Comparison of ENCODE assay signal across 30 cellular contexts in genomic region chr20:17694767-17695166, GRCh38. TPM values are rescaled to one million over a fixed set of nuclear protein-coding genes. Genes with fewer than 3 reads are reported as not detected.
"Had no signal": no experiment of that assay in that cellular context is flagged by ENCODE, and none has a peak within 500 bp of the region (broad histone marks: within the 10 kb centered on the region; RNA-seq: fewer than 3 reads in every experiment).

No MANE protein-coding gene starts in this region.

- H3K27me3 ChIP-seq: breast epithelium, cardiac muscle cell, esophagus muscularis mucosa, gastroesophageal sphincter had no signal

- ATAC-seq: activated T-cell treated with anti-CD3 and anti-CD28 coated beads, Interleukin-2, amount 50 U/mL, for 72 hours; effector memory CD8-positive, alpha-beta T cell; gastroesophageal sphincter; WTC11 had no signal

- H3K4me1 ChIP-seq: breast epithelium, foreskin keratinocyte had no signal

- H3K27ac ChIP-seq: cardiac muscle cell, coronary artery, dorsolateral prefrontal cortex, esophagus muscularis mucosa, foreskin keratinocyte, gastroesophageal sphincter, VCaP had no signal

- H3K4me3 ChIP-seq: breast epithelium, cardiac muscle cell, coronary artery, dorsolateral prefrontal cortex, esophagus muscularis mucosa, gastroesophageal sphincter had no signal

- H3K9me3 ChIP-seq: breast epithelium, esophagus muscularis mucosa had no signal

- H3K36me3 ChIP-seq: breast epithelium, cardiac muscle cell, esophagus muscularis mucosa, gastroesophageal sphincter had no signal

- DNase-seq: activated CD4-positive, alpha-beta memory T cell treated with anti-CD3 and anti-CD28 coated beads, Interleukin-2, amount 10 ng/mL, durations not matched to agents 7 days and 5 days; activated CD4-positive, alpha-beta T cell treated with anti-CD3 and anti-CD28 coated beads for 1 hour; activated CD4-positive, alpha-beta T cell treated with anti-CD3 and anti-CD28 coated beads for 4 hours; activated CD4-positive, alpha-beta T cell treated with anti-CD3 and anti-CD28 coated beads, Interleukin-2, amount 10 ng/mL, durations not matched to agents 7 days and 5 days; activated CD4-positive, alpha-beta T cell treated with anti-CD3 and anti-CD28 coated beads, Interleukin-2, amount 50 U/mL, for 4 hours; activated CD8-positive, alpha-beta memory T cell treated with anti-CD3 and anti-CD28 coated beads, Interleukin-2, amount 50 U/mL, for 48 hours; activated gamma-delta T cell treated with Interleukin-2 at 50 U/mL for 16 hours; activated naive CD4-positive, alpha-beta T cell treated with anti-CD3 and anti-CD28 coated beads, Interleukin-2, amount 50 U/mL, for 16 hours; activated naive CD4-positive, alpha-beta T cell treated with Interleukin-2 at 50 U/mL for 16 hours; activated T-cell treated with anti-CD3 and anti-CD28 coated beads for 4 hours; activated T-cell treated with anti-CD3 and anti-CD28 coated beads, Interleukin-2, amount 50 U/mL, for 24 hours; activated T-cell treated with anti-CD3 and anti-CD28 coated beads, Interleukin-2, amount 50 U/mL, for 72 hours; amniotic stem cell; aorta; central memory CD4-positive, alpha-beta T cell; cerebellar nuclear complex; dorsolateral prefrontal cortex; effector memory CD8-positive, alpha-beta T cell; erythroblast; foreskin keratinocyte; T-helper 2 cell had no signal

RNA-seq across cellular contexts. Expression of gene BANF2, which starts 5.0 kb away (rescaled TPM):
- total RNA-seq: activated CD4-positive, alpha-beta memory T cell treated with anti-CD3 and anti-CD28 coated beads, Interleukin-2, amount 10 ng/mL, durations not matched to agents 7 days and 5 days; activated CD4-positive, alpha-beta T cell treated with anti-CD3 and anti-CD28 coated beads, Interleukin-2, amount 10 ng/mL, durations not matched to agents 7 days and 5 days; activated T-cell treated with anti-CD3 and anti-CD28 coated beads, Interleukin-2, amount 50 U/mL, for 72 hours; aorta; breast epithelium; cardiac muscle cell; dorsolateral prefrontal cortex; esophagus muscularis mucosa; foreskin keratinocyte; gastroesophageal sphincter; glomerular endothelial cell; T-helper 1 cell treated with Interleukin-12 subunit alpha and Interleukin-12 subunit beta and Interleukin-4 antibody, amounts not matched to agents 30 ng/mL and 1 ng/mL, for 36 hours; WTC11 had no signal
- polyA plus RNA-seq: aorta, cardiac muscle cell, foreskin keratinocyte had no signal
